Comparison of ENCODE assay signal across 1 cellular context in genomic region chr1:215156232-215156631, GRCh38.
TF ChIP-seq lines count a peak whose summit lies in the region.

No MANE protein-coding gene starts in this region.

TF ChIP-seq in IMR-90, 13 proteins besides CTCF, POLR2A, EP300 and RAD21 (continued from another document):
- TF ChIP-seq USF2 (IDR thresholded peaks at IDR 0.05; ENCODE audit: low read depth, low read length) (no peak), ELK1 (IDR thresholded peaks at IDR 0.05; ENCODE audit: borderline replicate concordance, low read depth, low read length) (no peak), CEBPB (IDR thresholded peaks at IDR 0.05; ENCODE audit: low read depth, low read length) (no peak), MXI1 (IDR thresholded peaks at IDR 0.05; ENCODE audit: borderline replicate concordance, low read depth, low read length) (no peak), FOS (IDR thresholded peaks at IDR 0.05; ENCODE audit: low read depth, low read length) (no peak), BHLHE40 (IDR thresholded peaks at IDR 0.05; ENCODE audit: low read depth, low read length) (no peak), RFX5 (IDR thresholded peaks at IDR 0.05; ENCODE audit: low read depth, low read length) (no peak), NFE2L2 (IDR thresholded peaks at IDR 0.05; ENCODE audit: low read depth, low read length) (no peak), RCOR1 (IDR thresholded peaks at IDR 0.05; ENCODE audit: insufficient replicate concordance, low read length) (no peak), MAZ (IDR thresholded peaks at IDR 0.05; ENCODE audit: borderline replicate concordance, low read depth, low read length) (no peak), CHD1 (IDR thresholded peaks at IDR 0.05; ENCODE audit: low read depth, low read length) (no peak)
TF ChIP-seq in IMR-90: peak in this region for 0.
